Comparison of ENCODE assay signal across 21 cellular contexts in the genomic region with DNA sequence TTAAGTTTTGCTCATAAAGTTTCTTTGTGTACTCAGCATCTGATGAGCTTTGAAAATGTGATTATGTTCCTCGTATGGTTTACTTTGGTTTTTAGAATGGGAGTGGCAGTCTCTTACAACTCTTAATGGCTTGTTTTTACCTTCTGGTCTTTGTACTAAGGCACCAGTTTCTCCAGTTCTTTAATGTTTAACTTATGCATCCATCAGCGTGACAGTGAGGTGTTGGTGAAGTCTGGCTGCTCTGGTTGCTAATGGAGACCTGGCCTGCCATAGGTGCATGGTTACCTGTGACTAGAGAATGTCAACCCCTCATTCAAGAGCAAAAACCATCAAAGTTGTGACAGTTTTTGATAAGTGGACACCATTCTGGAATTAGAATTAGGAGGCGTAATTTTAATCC. TPM values are rescaled to one million over a fixed set of nuclear protein-coding genes. Genes with fewer than 3 reads are reported as not detected.
"Had no signal": no experiment of that assay in that cellular context is flagged by ENCODE, and none has a peak within 500 bp of the region (broad histone marks: within the 10 kb centered on the region; RNA-seq: fewer than 3 reads in every experiment).

No MANE protein-coding gene starts in this region.

- H3K36me3 Mint-ChIP-seq: activated naive CD4-positive, alpha-beta T cell treated with anti-CD3 and anti-CD28 coated beads, Interleukin-2, amount 50 U/mL, for 24 hours; memory B cell; naive thymus-derived CD8-positive, alpha-beta T cell; stimulated activated memory B cell treated with anti-CD40 and anti-IgM and Interleukin-4, amounts not matched to agents 10 μg/mL and 1 μg/mL and 100 μg/mL, for 72 hours had no signal

- H3K4me1 Mint-ChIP-seq: activated naive CD4-positive, alpha-beta T cell treated with anti-CD3 and anti-CD28 coated beads, Interleukin-2, amount 50 U/mL, for 24 hours; memory B cell; naive thymus-derived CD8-positive, alpha-beta T cell; stimulated activated memory B cell treated with anti-CD40 and anti-IgM and Interleukin-4, amounts not matched to agents 10 μg/mL and 1 μg/mL and 100 μg/mL, for 72 hours had no signal

- H3K4me3 ChIP-seq: ascending aorta, breast epithelium, sigmoid colon, spleen, thoracic aorta had no signal

- H3K4me1 ChIP-seq: ascending aorta, breast epithelium, sigmoid colon, spleen had no signal

- H3K4me3 Mint-ChIP-seq: activated naive CD4-positive, alpha-beta T cell treated with anti-CD3 and anti-CD28 coated beads, Interleukin-2, amount 50 U/mL, for 24 hours; activated T-cell treated with anti-CD3 and anti-CD28 coated beads, Interleukin-2, amount 50 U/mL, for 72 hours; memory B cell; naive thymus-derived CD8-positive, alpha-beta T cell; stimulated activated memory B cell treated with anti-CD40 and anti-IgM and Interleukin-4, amounts not matched to agents 10 μg/mL and 1 μg/mL and 100 μg/mL, for 72 hours; T-helper 1 cell treated with Interleukin-12 subunit alpha and Interleukin-12 subunit beta and Interleukin-4 antibody, amounts not matched to agents 30 μg/mL and 1 μg/mL, for 36 hours had no signal

- DNase-seq: activated CD4-positive, alpha-beta T cell treated with anti-CD3 and anti-CD28 coated beads, Interleukin-2, amount 50 U/mL, for 4 hours; activated CD4-positive, CD25-positive, alpha-beta regulatory T cell treated with anti-CD3 and anti-CD28 coated beads, Interleukin-2, amount 50 U/mL, for 72 hours; activated effector memory CD4-positive, alpha-beta T cell treated with anti-CD3 and anti-CD28 coated beads, Interleukin-2, amount 50 U/mL, for 16 hours; activated T-cell treated with anti-CD3 and anti-CD28 coated beads, Interleukin-2, amount 50 U/mL, for 72 hours; effector memory CD4-positive, alpha-beta T cell; foreskin fibroblast; hippocampal formation; islet precursor cell; naive thymus-derived CD8-positive, alpha-beta T cell; sigmoid colon; spleen; stimulated activated CD4-positive, alpha-beta T cell treated with anti-CD3 and anti-CD28 coated beads, Interleukin-4, amount 100 ng/mL, for 4 hours had no signal

- H3K9me3 Mint-ChIP-seq: activated T-cell treated with anti-CD3 and anti-CD28 coated beads, Interleukin-2, amount 50 U/mL, for 72 hours; memory B cell; stimulated activated memory B cell treated with anti-CD40 and anti-IgM and Interleukin-4, amounts not matched to agents 10 μg/mL and 1 μg/mL and 100 μg/mL, for 72 hours; T-helper 1 cell treated with Interleukin-12 subunit alpha and Interleukin-12 subunit beta and Interleukin-4 antibody, amounts not matched to agents 30 μg/mL and 1 μg/mL, for 36 hours had no signal

- H3K27ac ChIP-seq: ascending aorta, breast epithelium, sigmoid colon, spleen, thoracic aorta had no signal

- H3K9me3 ChIP-seq: ascending aorta, breast epithelium, sigmoid colon, spleen, thoracic aorta had no signal

- ATAC-seq: activated T-cell treated with anti-CD3 and anti-CD28 coated beads, Interleukin-2, amount 50 U/mL, for 72 hours; naive thymus-derived CD8-positive, alpha-beta T cell; stimulated activated memory B cell treated with anti-CD40 and anti-IgM and Interleukin-4, amounts not matched to agents 10 μg/mL and 1 μg/mL and 100 μg/mL, for 72 hours had no signal

- H3K27ac Mint-ChIP-seq: activated naive CD4-positive, alpha-beta T cell treated with anti-CD3 and anti-CD28 coated beads, Interleukin-2, amount 50 U/mL, for 24 hours; activated T-cell treated with anti-CD3 and anti-CD28 coated beads, Interleukin-2, amount 50 U/mL, for 72 hours; memory B cell; naive thymus-derived CD8-positive, alpha-beta T cell; stimulated activated memory B cell treated with anti-CD40 and anti-IgM and Interleukin-4, amounts not matched to agents 10 μg/mL and 1 μg/mL and 100 μg/mL, for 72 hours; T-helper 1 cell treated with Interleukin-12 subunit alpha and Interleukin-12 subunit beta and Interleukin-4 antibody, amounts not matched to agents 30 μg/mL and 1 μg/mL, for 36 hours had no signal

RNA-seq across cellular contexts. Expression of gene AOX1, which starts 11.0 kb away (rescaled TPM):
- total RNA-seq: activated CD8-positive, alpha-beta memory T cell treated with anti-CD3 and anti-CD28 coated beads for 36 hours; mononuclear cell; naive thymus-derived CD8-positive, alpha-beta T cell had no signal
- polyA plus RNA-seq: naive thymus-derived CD8-positive, alpha-beta T cell had no signal
